29 cellular contexts compared by ENCODE assay signal in the genomic region with DNA sequence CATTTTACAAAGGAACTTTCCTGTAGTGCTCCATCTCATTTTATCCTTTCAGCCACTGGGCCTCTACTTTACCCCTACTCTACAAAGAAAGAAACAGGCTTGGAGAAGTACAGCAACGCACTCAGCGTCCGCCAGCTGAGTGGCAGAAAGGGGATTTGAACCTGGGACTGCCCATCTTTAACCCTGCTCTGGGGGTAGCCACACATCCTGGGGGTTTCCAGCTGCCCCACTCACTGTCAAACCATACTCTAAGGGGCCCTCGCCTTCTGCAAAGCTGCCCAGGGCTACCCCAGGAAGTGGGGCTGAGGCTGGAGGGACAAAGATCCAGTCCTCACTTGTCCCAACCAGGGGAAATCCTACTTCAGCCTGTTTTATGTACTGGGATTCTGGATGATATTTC. TPM values are rescaled to one million over a fixed set of nuclear protein-coding genes. Genes with fewer than 3 reads are reported as not detected.
A peak's percentile ranks its signal among the peaks of the same experiment; 100 is the strongest.
DNase-seq lines count a peak whose midpoint lies in the region; ATAC-seq, FAIRE-seq and TF ChIP-seq lines count a peak whose summit lies in the region.
"Had no signal": no experiment of that assay in that cellular context is flagged by ENCODE, and none has a peak within 500 bp of the region (broad histone marks: within the 10 kb centered on the region; RNA-seq: fewer than 3 reads in every experiment).

No MANE protein-coding gene starts in this region.

- DNase-seq in pancreas (peak in 1 of 6 donors; percentile 12), NOMO-1 (lab: John Stamatoyannopoulos, UW; ENCODE audit: unreplicated experiment in 2 of 2) (no peak), NCI-H128 (lab: John Stamatoyannopoulos, UW; ENCODE audit: unreplicated experiment) (no peak), suprapubic skin (ENCODE audit: low spot score in 2 of 2) (no peak), neural progenitor cell (ENCODE audit: low spot score) (no peak)
- DNase-seq: ACHN; activated CD4-positive, alpha-beta T cell treated with anti-CD3 and anti-CD28 coated beads, Interleukin-2, amount 10 ng/mL, durations not matched to agents 7 days and 5 days; activated CD8-positive, alpha-beta memory T cell treated with anti-CD3 and anti-CD28 coated beads, Interleukin-2, amount 50 U/mL, for 4 hours; activated effector memory CD4-positive, alpha-beta T cell treated with Interleukin-2 at 50 U/mL for 16 hours; foreskin fibroblast; islet precursor cell; mesendoderm; NCI-H187 treated with DMSO at 0.1 percent for 48 hours; NCI-H226; PC-3; spleen; stimulated activated CD4-positive, alpha-beta T cell treated with anti-CD3 and anti-CD28 coated beads, Interleukin-4, amount 100 ng/mL, for 4 hours had no signal

- TF ChIP-seq POLR2A in suprapubic skin (IDR thresholded peaks at IDR 0.05): no peak

- H3K4me1 ChIP-seq in BLaER1 (peaks cover 44% of the 10 kb centered on the region), endocrine pancreas (ENCODE audit: control insufficient read depth, insufficient read depth, low read length) (no peaks in the 10 kb centered on the region), pancreas (peaks cover 0 to 16% (median 0%) of the 10 kb centered on the region in 3 donors), suprapubic skin (peaks cover 42% of the 10 kb centered on the region), neural progenitor cell (peaks cover 6% of the 10 kb centered on the region)

- H3K4me2 ChIP-seq in BLaER1: peak overlapping the region; percentile 81; the same call in 1 of the 2 replicates
- no peak overlapping the region for H3K4me2 ChIP-seq in neural progenitor cell
- H3K4me2 ChIP-seq: GM23338, hepatocyte had no signal

- H3K4me3 ChIP-seq in BLaER1: no peak overlapping the region
- H3K4me3 ChIP-seq in endocrine pancreas (ENCODE audit: control insufficient read depth, insufficient read depth, low read length): no peak overlapping the region
- H3K4me3 ChIP-seq in pancreas: no peak overlapping the region
- no peak overlapping the region for H3K4me3 ChIP-seq in suprapubic skin
- no peak overlapping the region for H3K4me3 ChIP-seq in neural progenitor cell
- H3K4me3 ChIP-seq: GM23338, hepatocyte, SJSA1, spleen had no signal

- H3K9ac ChIP-seq in BLaER1: no peak overlapping the region
- H3K9ac ChIP-seq in endocrine pancreas (ENCODE audit: control insufficient read depth, insufficient read depth, low read length): peak overlapping the region; percentile 38
- no peak overlapping the region for H3K9ac ChIP-seq in neural progenitor cell

- H3K9me3 Mint-ChIP-seq in neural progenitor cell: no peaks in the 10 kb centered on the region
- H3K9me3 Mint-ChIP-seq: activated CD4-positive, alpha-beta T cell treated with anti-CD3 and anti-CD28 coated beads, Interleukin-2, amount 10 ng/mL, durations not matched to agents 7 days and 5 days; brain; dendritic cell treated with granulocyte-macrophage colony-stimulating factor and Interleukin-4, amounts not matched to agents 40 ng/mL and 50 ng/mL, for 4 days; GM23338; neural crest cell; T-helper 1 cell treated with Interleukin-12 subunit alpha and Interleukin-12 subunit beta and Interleukin-4 antibody, amounts not matched to agents 30 μg/mL and 1 μg/mL, for 36 hours had no signal

- no peaks in the 10 kb centered on the region for H3K27me3 ChIP-seq in BLaER1
- no peaks in the 10 kb centered on the region for H3K27me3 ChIP-seq in endocrine pancreas (ENCODE audit: control insufficient read depth, insufficient read depth, low read length)
- no peaks in the 10 kb centered on the region for H3K27me3 ChIP-seq in pancreas
- no peaks in the 10 kb centered on the region for H3K27me3 ChIP-seq in suprapubic skin
- no peaks in the 10 kb centered on the region for H3K27me3 ChIP-seq in neural progenitor cell
- H3K27me3 ChIP-seq: hepatocyte, SJSA1, spleen had no signal

- no peak overlapping the region for H3K27ac Mint-ChIP-seq in neural progenitor cell
- H3K27ac Mint-ChIP-seq: brain; dendritic cell treated with granulocyte-macrophage colony-stimulating factor and Interleukin-4, amounts not matched to agents 40 ng/mL and 50 ng/mL, for 4 days; GM23338; T-helper 1 cell treated with Interleukin-12 subunit alpha and Interleukin-12 subunit beta and Interleukin-4 antibody, amounts not matched to agents 30 μg/mL and 1 μg/mL, for 36 hours had no signal

- H3K27me3 Mint-ChIP-seq in neural progenitor cell (ENCODE audit: insufficient read depth, low read depth): peaks cover 5% of the 10 kb centered on the region
- H3K27me3 Mint-ChIP-seq: activated CD4-positive, alpha-beta T cell treated with anti-CD3 and anti-CD28 coated beads, Interleukin-2, amount 10 ng/mL, durations not matched to agents 7 days and 5 days; brain; dendritic cell treated with granulocyte-macrophage colony-stimulating factor and Interleukin-4, amounts not matched to agents 40 ng/mL and 50 ng/mL, for 4 days had no signal

- H3K36me3 Mint-ChIP-seq in neural progenitor cell: no peaks in the 10 kb centered on the region

- no peak for TF ChIP-seq CTCF in pancreas (IDR thresholded peaks at IDR 0.05)
- TF ChIP-seq CTCF in suprapubic skin (IDR thresholded peaks at IDR 0.05): no peak
- no peak for TF ChIP-seq CTCF in neural progenitor cell (IDR thresholded peaks at IDR 0.05)

- no peak overlapping the region for H3K27ac ChIP-seq in BLaER1
- peak overlapping the region; percentile 57 to 85 (median 74) for H3K27ac ChIP-seq in pancreas
- H3K27ac ChIP-seq in suprapubic skin: no peak overlapping the region
- no peak overlapping the region for H3K27ac ChIP-seq in neural progenitor cell
- H3K27ac ChIP-seq: C4-2B, hepatocyte, SJSA1 had no signal

- no peaks in the 10 kb centered on the region for H3F3A ChIP-seq in neural progenitor cell (ENCODE audit: low read depth)

- 94% methylated on average over 4 of the region's 4 CpGs for WGBS in pancreas, 2 donors
- 99% methylated on average over 4 of the region's 4 CpGs for WGBS in suprapubic skin

- ATAC-seq in GM18502 (IDR thresholded peaks at IDR 0.05; ENCODE audit: poor library complexity, unreplicated experiment) (peak; percentile 46), pancreas (no peak)
- ATAC-seq: GM23338, PC-3 had no signal

- TF ChIP-seq EP300 in suprapubic skin (IDR thresholded peaks at IDR 0.05): no peak

- intact Hi-C loops in pancreas (cut with DNase I): no loop called here

- no peak for FAIRE-seq in pancreas (lab: Jason Lieb, UNC)
- FAIRE-seq: D721Med had no signal

- H2AFZ ChIP-seq in neural progenitor cell (replicated peaks): no peak overlapping the region
- H2AFZ ChIP-seq: GM23338, hepatocyte had no signal

- peaks cover 25% of the 10 kb centered on the region for H3K4me1 Mint-ChIP-seq in neural progenitor cell
- H3K4me1 Mint-ChIP-seq: activated CD4-positive, alpha-beta T cell treated with anti-CD3 and anti-CD28 coated beads, Interleukin-2, amount 10 ng/mL, durations not matched to agents 7 days and 5 days had no signal

- no peak overlapping the region for H3K4me3 Mint-ChIP-seq in neural progenitor cell
- H3K4me3 Mint-ChIP-seq: activated CD4-positive, alpha-beta T cell treated with anti-CD3 and anti-CD28 coated beads, Interleukin-2, amount 10 ng/mL, durations not matched to agents 7 days and 5 days; brain; dendritic cell treated with granulocyte-macrophage colony-stimulating factor and Interleukin-4, amounts not matched to agents 40 ng/mL and 50 ng/mL, for 4 days; GM23338; neural crest cell; T-helper 1 cell treated with Interleukin-12 subunit alpha and Interleukin-12 subunit beta and Interleukin-4 antibody, amounts not matched to agents 30 μg/mL and 1 μg/mL, for 36 hours had no signal

- H3K36me3 ChIP-seq in BLaER1 (peaks cover 29% of the 10 kb centered on the region; the same call in 1 of the 2 replicates), endocrine pancreas (ENCODE audit: control insufficient read depth, insufficient read depth, low read length) (no peaks in the 10 kb centered on the region), pancreas (peaks cover 0 to 6% (median 0%) of the 10 kb centered on the region in 3 donors), suprapubic skin (peaks cover 23% of the 10 kb centered on the region), neural progenitor cell (no peaks in the 10 kb centered on the region)

- H3K9me3 ChIP-seq in BLaER1 (no peaks in the 10 kb centered on the region), endocrine pancreas (ENCODE audit: control insufficient read depth, low read length) (no peaks in the 10 kb centered on the region), pancreas (no peaks in the 10 kb centered on the region), suprapubic skin (no peaks in the 10 kb centered on the region), neural progenitor cell (ENCODE audit: low read depth) (no peaks in the 10 kb centered on the region)
- H3K9me3 ChIP-seq: SJSA1, spleen had no signal

- no peaks in the 10 kb centered on the region for H3K79me2 ChIP-seq in neural progenitor cell (ENCODE audit: low read depth)
- H3K79me2 ChIP-seq: hepatocyte had no signal

- peaks cover 29% of the 10 kb centered on the region; the same call in 1 of the 2 replicates for H4K20me1 ChIP-seq in BLaER1
- no peaks in the 10 kb centered on the region for H4K20me1 ChIP-seq in neural progenitor cell (ENCODE audit: low read depth)

RNA-seq across cellular contexts. Expression of a gene that starts 17.9 kb away (rescaled TPM):
- total RNA-seq in pancreas (10 to 100 TPM in 5 of 6 donors, 1 to 10 TPM in 1; 9.5 to 16.8 (median 10.3) TPM), suprapubic skin (10 to 100 TPM; 23.3 to 38.2 (median 34.2) TPM), neural progenitor cell (ENCODE audit: low replicate concordance) (10.0 and 19.5 TPM in 2 replicates)
- 10 to 100 TPM; 11.1 to 15.5 TPM for polyA plus RNA-seq in pancreas

RNA-seq across cellular contexts. Expression of a gene that starts 33.9 kb away (rescaled TPM):
- total RNA-seq in pancreas (under 1 TPM; 0.16 to 0.98 (median 0.73) TPM), suprapubic skin (1 to 10 TPM; 1.9 to 3.1 (median 2.4) TPM), neural progenitor cell (ENCODE audit: low replicate concordance) (not detected in 2 replicates)
- under 1 TPM; 0.19 to 0.89 TPM for polyA plus RNA-seq in pancreas
- total RNA-seq: activated CD4-positive, alpha-beta T cell treated with anti-CD3 and anti-CD28 coated beads, Interleukin-2, amount 10 ng/mL, durations not matched to agents 7 days and 5 days had no signal

Comparison
In these comparisons a context has a peak if more than half of its experiments do, and no peak if none do; other contexts are left out.
1. H3K27ac ChIP-seq: peak in pancreas (4 of 4); none in BLaER1 (single experiment), suprapubic skin (single experiment) and neural progenitor cell (single experiment).